ENCODE assay signal across 18 cellular contexts in genomic region chr6:41774841-41775240, GRCh38. TPM values are rescaled to one million over a fixed set of nuclear protein-coding genes. Genes with fewer than 3 reads are reported as not detected.
DNase-seq lines count a peak whose midpoint lies in the region; ATAC-seq, FAIRE-seq and TF ChIP-seq lines count a peak whose summit lies in the region.
"Had no signal": no experiment of that assay in that cellular context is flagged by ENCODE, and none has a peak within 500 bp of the region (broad histone marks: within the 10 kb centered on the region; RNA-seq: fewer than 3 reads in every experiment).

No MANE protein-coding gene starts in this region.

- no peaks in the 10 kb centered on the region for H3F3A ChIP-seq in neural progenitor cell (ENCODE audit: low read depth)

- H3K4me3 ChIP-seq in right atrium auricular region, result no peak overlapping the region
- no peak overlapping the region for H3K4me3 ChIP-seq in astrocyte (ENCODE audit: insufficient read depth, low read depth, low read length)
- no peak overlapping the region for H3K4me3 ChIP-seq in neural progenitor cell
- no peak overlapping the region for H3K4me3 ChIP-seq in body of pancreas
- H3K4me3 ChIP-seq: BLaER1, GM23338 had no signal

- peaks cover 0 to 9% of the 10 kb centered on the region in 2 donors for H3K4me1 ChIP-seq in right atrium auricular region
- peaks cover 9% of the 10 kb centered on the region for H3K4me1 ChIP-seq in astrocyte (ENCODE audit: insufficient read depth, low read length)
- H3K4me1 ChIP-seq in neural progenitor cell, result peaks cover 7% of the 10 kb centered on the region
- peaks cover 10% of the 10 kb centered on the region for H3K4me1 ChIP-seq in body of pancreas
- H3K4me1 ChIP-seq: Caco-2 had no signal

- H3K9me3 Mint-ChIP-seq in astrocyte (ENCODE audit: unreplicated experiment), result no peaks in the 10 kb centered on the region
- no peaks in the 10 kb centered on the region for H3K9me3 Mint-ChIP-seq in neural progenitor cell
- H3K9me3 Mint-ChIP-seq in activated CD4-positive, alpha-beta T cell treated with anti-CD3 and anti-CD28 coated beads for 36 hours (ENCODE audit: low read depth), result no peaks in the 10 kb centered on the region
- H3K9me3 Mint-ChIP-seq: CD8-positive, alpha-beta memory T cell; GM23338; IgD-negative memory B cell had no signal

- H3K4me2 ChIP-seq in astrocyte (ENCODE audit: low read length) (no peak overlapping the region), neural progenitor cell (no peak overlapping the region)
- H3K4me2 ChIP-seq: BLaER1, GM23338 had no signal

- no peaks in the 10 kb centered on the region for H3K27me3 Mint-ChIP-seq in astrocyte (ENCODE audit: low read depth, unreplicated experiment)
- peaks cover 2% of the 10 kb centered on the region for H3K27me3 Mint-ChIP-seq in neural progenitor cell (ENCODE audit: insufficient read depth, low read depth)
- H3K27me3 Mint-ChIP-seq in activated CD4-positive, alpha-beta T cell treated with anti-CD3 and anti-CD28 coated beads for 36 hours, result no peaks in the 10 kb centered on the region
- H3K27me3 Mint-ChIP-seq: IgD-negative memory B cell had no signal

- ATAC-seq in Right ventricle myocardium superior (ENCODE audit: poor library complexity) (no peak), body of pancreas (no peak)
- no peak for ATAC-seq in activated CD4-positive, alpha-beta T cell treated with anti-CD3 and anti-CD28 coated beads for 36 hours
- ATAC-seq: GM23338 had no signal

- TF ChIP-seq CTCF in right atrium auricular region (IDR thresholded peaks at IDR 0.05), result no peak
- TF ChIP-seq CTCF in astrocyte (IDR thresholded peaks at IDR 0.05; ENCODE audit: insufficient read depth, low read depth, low read length), result no peak
- TF ChIP-seq CTCF in neural progenitor cell (IDR thresholded peaks at IDR 0.05), result no peak
- no peak for TF ChIP-seq CTCF in body of pancreas (IDR thresholded peaks at IDR 0.05)

- POLR2A ChIA-PET in activated CD4-positive, alpha-beta T cell treated with anti-CD3 and anti-CD28 coated beads for 36 hours (lab: Charles Lee), result no interaction called here

- intact Hi-C loops in Right ventricle myocardium superior (cut with DNase I), result loop anchor here (5.0 to 10.0 kb wide), 3 partner anchors 170 to 390 kb away; no protein-coding TSS in a partner anchor
- intact Hi-C loops in body of pancreas (cut with DNase I), result loop anchor here (5.0 kb wide), 1 partner anchor 257 kb away; no protein-coding TSS in a partner anchor
- intact Hi-C loops in activated CD4-positive, alpha-beta T cell treated with anti-CD3 and anti-CD28 coated beads for 36 hours (cut with DNase I, micrococcal nuclease), result loop anchor here in 1 of 2 experiments (5.0 to 10.0 kb wide), 2 partner anchors 70 to 173 kb away; no protein-coding TSS in a partner anchor

- CTCF ChIA-PET in activated CD4-positive, alpha-beta T cell treated with anti-CD3 and anti-CD28 coated beads for 36 hours (lab: Charles Lee), result interaction anchor here (0.5 to 1.7 kb wide), 3 partner anchors 10 to 1015 kb away, joined by 3 to 5 read pairs (median 3); no protein-coding TSS in a partner anchor

- no peak overlapping the region for H3K9ac ChIP-seq in astrocyte (ENCODE audit: low read length)
- H3K9ac ChIP-seq in neural progenitor cell, result no peak overlapping the region
- H3K9ac ChIP-seq: BLaER1 had no signal

- peak; percentile 26 for DNase-seq in Right ventricle myocardium superior
- no peak for DNase-seq in right atrium auricular region (ENCODE audit: low spot score)
- no peak for DNase-seq in astrocyte (ENCODE audit: low read depth)
- DNase-seq in neural progenitor cell (ENCODE audit: low spot score), result no peak
- DNase-seq in NOMO-1 treated with DMSO at 0.1 percent for 48 hours (lab: John Stamatoyannopoulos, UW; ENCODE audit: unreplicated experiment), result no peak
- DNase-seq in body of pancreas, result no peak
- no peak for DNase-seq in activated CD4-positive, alpha-beta T cell treated with anti-CD3 and anti-CD28 coated beads for 36 hours
- DNase-seq: AML-193; Caco-2; CD8-positive, alpha-beta memory T cell; DMS53; GF-D8; H7 had no signal

- FAIRE-seq in astrocyte (lab: Jason Lieb, UNC), result no peak

- H3K9me3 ChIP-seq in right atrium auricular region (no peaks in the 10 kb centered on the region), astrocyte (ENCODE audit: insufficient read depth, low read depth, low read length) (no peaks in the 10 kb centered on the region), neural progenitor cell (ENCODE audit: low read depth) (no peaks in the 10 kb centered on the region), body of pancreas (no peaks in the 10 kb centered on the region)
- H3K9me3 ChIP-seq: BLaER1, Caco-2 had no signal

- 81 to 89% methylated on average over 3 of the region's 3 CpGs for WGBS in body of pancreas, 2 donors

- H2AFZ ChIP-seq in astrocyte (ENCODE audit: low read depth, low read length) (no peak overlapping the region), neural progenitor cell (replicated peaks) (no peak overlapping the region)
- H2AFZ ChIP-seq: GM23338 had no signal

- H3K36me3 ChIP-seq in right atrium auricular region (peaks cover 61% of the 10 kb centered on the region), astrocyte (ENCODE audit: insufficient read depth, low read length) (peaks cover 4% of the 10 kb centered on the region), neural progenitor cell (no peaks in the 10 kb centered on the region), body of pancreas (replicated peaks in 1 of 2; ENCODE audit: insufficient read depth in 1 of 2, low read depth in 2 of 2) (peaks cover 0 to 12% of the 10 kb centered on the region in 2 donors)

- H3K27ac Mint-ChIP-seq in astrocyte (ENCODE audit: unreplicated experiment) (peak overlapping the region; percentile 36), neural progenitor cell (no peak overlapping the region)
- no peak overlapping the region for H3K27ac Mint-ChIP-seq in activated CD4-positive, alpha-beta T cell treated with anti-CD3 and anti-CD28 coated beads for 36 hours
- H3K27ac Mint-ChIP-seq: CD8-positive, alpha-beta memory T cell; GM23338 had no signal

- H3K27ac ChIP-seq in right atrium auricular region (no peak overlapping the region), astrocyte (ENCODE audit: low read depth, low read length) (no peak overlapping the region), neural progenitor cell (no peak overlapping the region), body of pancreas (no peak overlapping the region)
- H3K27ac ChIP-seq: 22Rv1, BLaER1 had no signal

- peaks cover 21% of the 10 kb centered on the region for H3K36me3 Mint-ChIP-seq in astrocyte (ENCODE audit: low read depth, unreplicated experiment)
- peaks cover 12% of the 10 kb centered on the region for H3K36me3 Mint-ChIP-seq in neural progenitor cell
- H3K36me3 Mint-ChIP-seq in activated CD4-positive, alpha-beta T cell treated with anti-CD3 and anti-CD28 coated beads for 36 hours (ENCODE audit: low read depth), result peaks cover 8% of the 10 kb centered on the region

- no peaks in the 10 kb centered on the region for H4K20me1 ChIP-seq in astrocyte (ENCODE audit: insufficient read depth, low read length)
- H4K20me1 ChIP-seq in neural progenitor cell (ENCODE audit: low read depth), result no peaks in the 10 kb centered on the region
- H4K20me1 ChIP-seq: BLaER1 had no signal

- H3K27me3 ChIP-seq in right atrium auricular region (no peaks in the 10 kb centered on the region), astrocyte (ENCODE audit: insufficient read depth, low read length) (no peaks in the 10 kb centered on the region), neural progenitor cell (no peaks in the 10 kb centered on the region), body of pancreas (no peaks in the 10 kb centered on the region)
- H3K27me3 ChIP-seq: BLaER1 had no signal

- no peak for TF ChIP-seq POLR2A in body of pancreas (IDR thresholded peaks at IDR 0.05)

- H3K4me3 Mint-ChIP-seq in astrocyte (ENCODE audit: unreplicated experiment) (peak overlapping the region; percentile 14), neural progenitor cell (peak overlapping the region; percentile 7)
- no peak overlapping the region for H3K4me3 Mint-ChIP-seq in activated CD4-positive, alpha-beta T cell treated with anti-CD3 and anti-CD28 coated beads for 36 hours
- H3K4me3 Mint-ChIP-seq: CD8-positive, alpha-beta memory T cell; GM23338 had no signal

- peaks cover 8% of the 10 kb centered on the region for H3K4me1 Mint-ChIP-seq in astrocyte (ENCODE audit: low read depth, unreplicated experiment)
- peaks cover 6% of the 10 kb centered on the region for H3K4me1 Mint-ChIP-seq in neural progenitor cell
- H3K4me1 Mint-ChIP-seq in activated CD4-positive, alpha-beta T cell treated with anti-CD3 and anti-CD28 coated beads for 36 hours, result peaks cover 10% of the 10 kb centered on the region

- H3K79me2 ChIP-seq in astrocyte (ENCODE audit: insufficient read depth, low read length) (no peaks in the 10 kb centered on the region), neural progenitor cell (ENCODE audit: low read depth) (no peaks in the 10 kb centered on the region)

RNA-seq across cellular contexts. Expression of gene FRS3, which starts 4.9 kb away (rescaled TPM):
- 4.8 TPM for total RNA-seq in Right ventricle myocardium superior
- 1 to 10 TPM; 2.6 to 3.4 TPM for total RNA-seq in right atrium auricular region
- total RNA-seq in astrocyte, result 3.1 and 3.6 TPM in 2 replicates
- 1.9 and 5.3 TPM in 2 replicates for total RNA-seq in neural progenitor cell (ENCODE audit: low replicate concordance)
- total RNA-seq in body of pancreas, result 1 to 10 TPM; 2.6 to 5.3 TPM
- total RNA-seq in activated CD4-positive, alpha-beta T cell treated with anti-CD3 and anti-CD28 coated beads for 36 hours, result 1 to 10 TPM; 4.8 to 5.6 TPM

RNA-seq across cellular contexts. Expression of gene PRICKLE4, which starts 5.7 kb away (rescaled TPM):
- total RNA-seq in Right ventricle myocardium superior (4.0 TPM), right atrium auricular region (1 to 10 TPM; 4.3 to 5.6 TPM), astrocyte (3.1 and 3.4 TPM in 2 replicates), neural progenitor cell (ENCODE audit: low replicate concordance) (1.1 TPM in 1 of 2 replicates, not detected in the other), body of pancreas (10 to 100 TPM in 1 of 2 donors, 1 to 10 TPM in 1; 4.4 to 16.8 TPM)
- total RNA-seq in activated CD4-positive, alpha-beta T cell treated with anti-CD3 and anti-CD28 coated beads for 36 hours, result not detected
- total RNA-seq: A673; CD8-positive, alpha-beta memory T cell; H7 had no signal

RNA-seq across cellular contexts. Expression of gene TOMM6, which starts 12.7 kb away (rescaled TPM):
- total RNA-seq in Right ventricle myocardium superior, result 218 TPM
- total RNA-seq in right atrium auricular region, result 100 to 1,000 TPM; 130 to 172 TPM
- total RNA-seq in astrocyte, result 147 and 159 TPM in 2 replicates
- total RNA-seq in neural progenitor cell (ENCODE audit: low replicate concordance), result 177 and 182 TPM in 2 replicates
- 100 to 1,000 TPM in 1 of 2 donors, 10 to 100 TPM in 1; 83.5 to 127 TPM for total RNA-seq in body of pancreas
- 100 to 1,000 TPM; 282 to 345 TPM for total RNA-seq in activated CD4-positive, alpha-beta T cell treated with anti-CD3 and anti-CD28 coated beads for 36 hours

RNA-seq across cellular contexts. Expression of gene PGC, which starts 27.6 kb away (rescaled TPM):
- total RNA-seq in Right ventricle myocardium superior (not detected), right atrium auricular region (not detected), astrocyte (not detected in 2 replicates), neural progenitor cell (ENCODE audit: low replicate concordance) (not detected in 2 replicates), body of pancreas (10 to 100 TPM; 48.8 to 91.1 TPM)
- not detected for total RNA-seq in activated CD4-positive, alpha-beta T cell treated with anti-CD3 and anti-CD28 coated beads for 36 hours
- total RNA-seq: A673; CD8-positive, alpha-beta memory T cell; GM23338; H7 had no signal

RNA-seq across cellular contexts. Expression of gene TFEB, which starts 39.4 kb away (rescaled TPM):
- total RNA-seq in Right ventricle myocardium superior, result 40.7 TPM
- 10 to 100 TPM; 31.5 to 35.8 TPM for total RNA-seq in right atrium auricular region
- total RNA-seq in astrocyte, result 3.9 and 4.7 TPM in 2 replicates
- total RNA-seq in neural progenitor cell (ENCODE audit: low replicate concordance), result 0.13 and 0.46 TPM in 2 replicates
- total RNA-seq in body of pancreas, result 10 to 100 TPM in 1 of 2 donors, 1 to 10 TPM in 1; 4.9 to 10.1 TPM
- total RNA-seq in activated CD4-positive, alpha-beta T cell treated with anti-CD3 and anti-CD28 coated beads for 36 hours, result 1 to 10 TPM; 8.5 to 9.2 TPM
